In the genomic region with DNA sequence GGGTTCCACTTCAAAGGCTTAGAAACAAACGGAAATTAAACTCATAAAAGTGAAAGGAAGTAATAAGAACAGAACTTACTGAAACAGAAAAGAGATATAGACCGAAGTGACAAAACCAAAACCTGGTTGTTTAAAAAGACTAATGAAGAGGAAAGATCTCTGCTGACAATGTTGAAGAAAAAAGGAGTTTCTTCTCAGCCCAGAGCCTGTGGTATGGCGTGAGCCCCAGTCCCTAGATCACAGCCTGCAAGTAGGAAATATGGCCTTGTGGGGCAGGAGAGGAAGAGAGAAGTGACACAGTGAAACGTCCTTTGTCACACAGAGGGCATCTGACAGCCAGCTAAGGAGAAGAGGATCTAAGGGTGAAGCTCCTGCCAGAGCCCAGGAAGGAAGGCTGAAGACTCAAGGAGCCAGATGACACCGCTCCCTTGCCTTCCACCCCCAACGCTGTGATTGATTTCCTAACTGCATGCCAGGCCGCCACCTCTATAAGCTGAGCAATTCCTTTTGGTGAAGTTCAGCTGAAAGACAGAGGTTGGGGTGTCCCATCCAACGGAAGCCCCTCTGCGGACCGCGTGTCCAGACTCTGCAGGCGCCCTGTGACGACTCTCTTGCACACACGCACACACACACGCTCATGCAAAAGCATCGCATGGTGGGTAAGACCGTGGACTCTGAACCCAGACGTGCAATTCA, we compare ENCODE assay signal across 8 cellular contexts.
DNase-seq lines count a peak whose midpoint lies in the region; ATAC-seq, FAIRE-seq and TF ChIP-seq lines count a peak whose summit lies in the region.

No MANE protein-coding gene starts in this region.

- ATAC-seq in HG03342 (IDR thresholded peaks at IDR 0.05; ENCODE audit: unreplicated experiment): peak; percentile 58

- peaks cover 7% of the 10 kb centered on the region for H3K9me3 Mint-ChIP-seq in activated naive CD8-positive, alpha-beta T cell treated with anti-CD3 and anti-CD28 coated beads for 36 hours
- peaks cover 21% of the 10 kb centered on the region for H3K9me3 Mint-ChIP-seq in mesothelial cell of epicardium

- peaks cover 0 to 7% (median 0%) of the 10 kb centered on the region in 3 donors for H3K36me3 ChIP-seq in skeletal muscle tissue (ENCODE audit: control insufficient read depth in 3 of 3, insufficient read depth in 3 of 3, low read length in 3 of 3)
- no peaks in the 10 kb centered on the region for H3K36me3 ChIP-seq in MM.1S (replicated peaks; ENCODE audit: insufficient read depth, low read length)

- H3K27ac ChIP-seq in skeletal muscle tissue (ENCODE audit: low read depth, low read length): peak overlapping the region; percentile 45
- H3K27ac ChIP-seq in MM.1S (ENCODE audit: low read length): no peak overlapping the region

- H4K20me1 ChIP-seq in MM.1S (ENCODE audit: insufficient read depth, low read length): no peaks in the 10 kb centered on the region

- H3K9me2 ChIP-seq in MM.1S (replicated peaks; ENCODE audit: insufficient read depth, low read length): no peaks in the 10 kb centered on the region

- peaks cover 78% of the 10 kb centered on the region for H3K4me1 Mint-ChIP-seq in activated naive CD8-positive, alpha-beta T cell treated with anti-CD3 and anti-CD28 coated beads for 36 hours
- peaks cover 19% of the 10 kb centered on the region for H3K4me1 Mint-ChIP-seq in mesothelial cell of epicardium

- H3K27me3 Mint-ChIP-seq in activated naive CD8-positive, alpha-beta T cell treated with anti-CD3 and anti-CD28 coated beads for 36 hours: no peaks in the 10 kb centered on the region
- no peaks in the 10 kb centered on the region for H3K27me3 Mint-ChIP-seq in mesothelial cell of epicardium (ENCODE audit: low read depth)

- DNase-seq in GM19239 (ENCODE audit: insufficient read length, low spot score) (peak; percentile 36), mesothelial cell of epicardium (ENCODE audit: low spot score in 2 of 2, unreplicated experiment in 2 of 2) (no peak), MM.1S (no peak)
- no peak for DNase-seq in activated naive CD8-positive, alpha-beta T cell treated with anti-CD3 and anti-CD28 coated beads for 36 hours
- no peak for DNase-seq in activated CD8-positive, alpha-beta memory T cell treated with anti-CD3 and anti-CD28 coated beads, Interleukin-2, amount 50 U/mL, for 48 hours
- no peak for DNase-seq in activated CD4-positive, alpha-beta T cell treated with anti-CD3 and anti-CD28 coated beads, Interleukin-2, amount 50 U/mL, for 1 hour

- H3K9me3 ChIP-seq in skeletal muscle tissue (ENCODE audit: control insufficient read depth in 3 of 3, low read length in 3 of 3) (no peaks in the 10 kb centered on the region), MM.1S (replicated peaks; ENCODE audit: insufficient read depth, low read length) (no peaks in the 10 kb centered on the region)

- no peaks in the 10 kb centered on the region for H3K27me3 ChIP-seq in skeletal muscle tissue (ENCODE audit: control insufficient read depth in 3 of 3, insufficient read depth in 3 of 3, low read length in 3 of 3)
- no peaks in the 10 kb centered on the region for H3K27me3 ChIP-seq in MM.1S (replicated peaks; ENCODE audit: insufficient read depth, low read length)

- no peaks in the 10 kb centered on the region for H3F3A ChIP-seq in MM.1S (ENCODE audit: insufficient read depth, low read length)

- H3K4me2 ChIP-seq in MM.1S (ENCODE audit: low read depth, low read length): no peak overlapping the region

- peak overlapping the region in 2 of 3 donors; percentile 3 to 21 for H3K4me3 ChIP-seq in skeletal muscle tissue (ENCODE audit: low read length in 3 of 3)
- H3K4me3 ChIP-seq in MM.1S (ENCODE audit: low read length): no peak overlapping the region

- FAIRE-seq in GM19239 (lab: Jason Lieb, UNC): peak; percentile 90

- peak overlapping the region; percentile 74 for H3K4me3 Mint-ChIP-seq in activated naive CD8-positive, alpha-beta T cell treated with anti-CD3 and anti-CD28 coated beads for 36 hours
- no peak overlapping the region for H3K4me3 Mint-ChIP-seq in mesothelial cell of epicardium

- peak overlapping the region; percentile 95 for H3K27ac Mint-ChIP-seq in activated naive CD8-positive, alpha-beta T cell treated with anti-CD3 and anti-CD28 coated beads for 36 hours
- no peak overlapping the region for H3K27ac Mint-ChIP-seq in mesothelial cell of epicardium

- H3K4me1 ChIP-seq in skeletal muscle tissue (ENCODE audit: control insufficient read depth in 3 of 3, insufficient read depth in 3 of 3, low read length in 3 of 3): peaks cover 56 to 87% (median 86%) of the 10 kb centered on the region in 3 donors
- H3K4me1 ChIP-seq in MM.1S (ENCODE audit: low read length): no peaks in the 10 kb centered on the region

- H3K36me3 Mint-ChIP-seq in activated naive CD8-positive, alpha-beta T cell treated with anti-CD3 and anti-CD28 coated beads for 36 hours: peaks cover 12% of the 10 kb centered on the region
- peaks cover 18% of the 10 kb centered on the region for H3K36me3 Mint-ChIP-seq in mesothelial cell of epicardium

- no peak overlapping the region for H2AFZ ChIP-seq in MM.1S (ENCODE audit: low read length)

- H3K9ac ChIP-seq in skeletal muscle tissue (ENCODE audit: low read depth in 1 of 3, low read length in 3 of 3): peak overlapping the region in 2 of 3 donors; percentile 4 to 46
- H3K9ac ChIP-seq in MM.1S (ENCODE audit: low read length): no peak overlapping the region

- H3K79me2 ChIP-seq in MM.1S (ENCODE audit: low read length): peaks cover 93% of the 10 kb centered on the region

- TF ChIP-seq CTCF in mesothelial cell of epicardium (IDR thresholded peaks at IDR 0.05; ENCODE audit: unreplicated experiment) (no peak), MM.1S (IDR thresholded peaks at IDR 0.05; ENCODE audit: low read length) (no peak)
